8 cellular contexts compared by ENCODE assay signal in the genomic region with DNA sequence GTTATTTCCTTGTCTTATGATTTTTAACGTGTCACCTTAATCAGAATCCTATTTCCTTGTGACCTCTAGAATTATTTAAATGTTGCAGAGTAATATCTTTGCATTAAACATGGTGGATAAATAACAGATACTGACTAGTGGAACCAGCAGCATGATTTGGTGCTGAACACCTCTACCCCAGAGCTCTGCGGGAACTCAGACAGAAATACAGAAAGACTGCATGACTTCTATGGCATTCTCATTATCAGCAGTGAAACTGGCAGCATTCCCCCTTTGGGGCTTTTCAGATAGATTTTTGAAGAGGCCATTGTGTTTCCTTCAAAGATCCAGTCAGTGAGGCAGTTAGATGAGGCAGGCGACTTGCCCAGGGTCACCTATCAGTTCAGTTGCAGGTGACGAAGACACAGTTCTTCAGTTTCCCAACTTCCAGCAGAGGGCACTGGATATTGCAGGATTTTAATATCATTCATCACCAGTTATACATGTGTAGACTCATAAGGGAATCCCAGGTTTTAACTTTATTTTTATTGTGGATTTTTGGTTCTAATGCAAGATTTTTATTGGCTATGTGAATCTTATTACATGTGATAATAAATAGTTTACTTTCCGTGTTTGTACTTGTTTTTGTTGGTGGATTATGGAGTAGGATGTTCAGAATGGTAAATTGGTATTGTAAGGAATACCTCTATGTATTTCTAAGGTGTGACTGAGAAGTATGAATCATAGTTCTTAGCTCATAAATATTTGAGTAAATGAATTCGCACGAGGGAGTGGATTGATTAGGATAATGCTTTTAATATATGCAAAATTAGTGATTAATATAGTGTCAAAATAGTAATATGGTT.
DNase-seq lines count a peak whose midpoint lies in the region; ATAC-seq, FAIRE-seq and TF ChIP-seq lines count a peak whose summit lies in the region.

No MANE protein-coding gene starts in this region.

- POLR2A ChIA-PET in T-cell (lab: Charles Lee), result no interaction called here

- ATAC-seq in GM21723 (IDR thresholded peaks at IDR 0.05; ENCODE audit: unreplicated experiment), result no peak
- ATAC-seq in T-cell (replicated peaks in 1 of 4), result no peak
- no peak for ATAC-seq in GM18517 (IDR thresholded peaks at IDR 0.05; ENCODE audit: unreplicated experiment)

- DNase-seq in GM03348 (ENCODE audit: low spot score) (peak; percentile 27), NCI-H2196 (lab: John Stamatoyannopoulos, UW; ENCODE audit: unreplicated experiment) (peak; percentile 27), dorsolateral prefrontal cortex (peak in 2 of 10 donors; percentile 33 to 49), osteocyte (ENCODE audit: extremely low spot score, unreplicated experiment) (no peak), T-cell (no peak), GM12891 (ENCODE audit: insufficient read length, low spot score) (no peak)

- H3K4me1 Mint-ChIP-seq in osteocyte (ENCODE audit: unreplicated experiment) (no peaks in the 10 kb centered on the region), T-cell (no peaks in the 10 kb centered on the region)

- peak overlapping the region in 33 of 59 donors; percentile 1 to 75 (median 55) for H3K27ac ChIP-seq in dorsolateral prefrontal cortex

- H3K27me3 Mint-ChIP-seq in osteocyte (ENCODE audit: unreplicated experiment), result no peaks in the 10 kb centered on the region
- peaks cover 0 to 3% of the 10 kb centered on the region in 2 donors for H3K27me3 Mint-ChIP-seq in T-cell

- TF ChIP-seq CTCF in dorsolateral prefrontal cortex (IDR thresholded peaks at IDR 0.05 in 54 of 56, conservative IDR thresholded peaks at IDR 0.05 in 2 of 56; ENCODE audit: low read depth in 1 of 56, partially characterized antibody in 56 of 56), result peak; percentile 47 to 82 (median 70)
- TF ChIP-seq CTCF in osteocyte (IDR thresholded peaks at IDR 0.05), result peak; percentile 67

- CTCF ChIA-PET in T-cell (lab: Charles Lee), result no interaction called here

- H3K9me3 Mint-ChIP-seq in osteocyte (ENCODE audit: unreplicated experiment), result no peaks in the 10 kb centered on the region
- H3K9me3 Mint-ChIP-seq in T-cell, result no peaks in the 10 kb centered on the region

- no peaks in the 10 kb centered on the region for H3K27me3 ChIP-seq in dorsolateral prefrontal cortex

- intact Hi-C loops in dorsolateral prefrontal cortex (cut with DNase I), result loop anchor here (2.0 kb wide), 2 partner anchors 223 to 225 kb away; no protein-coding TSS in a partner anchor

- H3K36me3 Mint-ChIP-seq in osteocyte (ENCODE audit: unreplicated experiment) (peaks cover 39% of the 10 kb centered on the region), T-cell (peaks cover 3% of the 10 kb centered on the region)

- no peak for FAIRE-seq in GM12891 (lab: Jason Lieb, UNC)

- no peak overlapping the region for H3K27ac Mint-ChIP-seq in osteocyte (ENCODE audit: unreplicated experiment)
- peak overlapping the region in 1 of 2 donors; percentile 37 for H3K27ac Mint-ChIP-seq in T-cell

- H3K4me3 Mint-ChIP-seq in osteocyte (ENCODE audit: unreplicated experiment) (no peak overlapping the region), T-cell (no peak overlapping the region)

- H3K4me3 ChIP-seq in dorsolateral prefrontal cortex, result peak overlapping the region in 24 of 59 donors; percentile 5 to 51 (median 41)

- TF ChIP-seq POLR2A in GM12891 (IDR thresholded peaks at IDR 0.05; ENCODE audit: low read depth, low read length), result no peak

TF ChIP-seq in GM12891, 5 proteins besides CTCF, POLR2A, EP300 and RAD21:
- TF ChIP-seq POU2F2 (IDR thresholded peaks at IDR 0.05; ENCODE audit: low read depth, low read length), result no peak
- no peak for TF ChIP-seq PAX5 (IDR thresholded peaks at IDR 0.05; ENCODE audit: insufficient read depth, low read length, severe bottlenecking)
- TF ChIP-seq TAF1 (IDR thresholded peaks at IDR 0.05; ENCODE audit: low read depth, low read length), result no peak
- no peak for TF ChIP-seq POLR2AphosphoS5 (IDR thresholded peaks at IDR 0.05; ENCODE audit: low read depth, low read length)
- TF ChIP-seq SPI1 (IDR thresholded peaks at IDR 0.05; ENCODE audit: low read depth, low read length), result no peak

Comparison
In these comparisons a context has a peak if more than half of its experiments do, and no peak if none do; other contexts are left out.
1. DNase-seq: peak in GM03348 (single experiment) and NCI-H2196 (single experiment); none in osteocyte (single experiment), T-cell (0 of 34) and GM12891 (single experiment).